13 cellular contexts compared by ENCODE assay signal in genomic region chr2:67917332-67918054, GRCh38.
DNase-seq lines count a peak whose midpoint lies in the region; FAIRE-seq and TF ChIP-seq lines count a peak whose summit lies in the region.
"Had no signal": no experiment of that assay in that cellular context is flagged by ENCODE, and none has a peak within 500 bp of the region (broad histone marks: within the 10 kb centered on the region; RNA-seq: fewer than 3 reads in every experiment).

No MANE protein-coding gene starts in this region.

- peak; percentile 34 for DNase-seq in 8988T
- peak; percentile 86 for DNase-seq in HS-27A (ENCODE audit: low read depth)
- DNase-seq in astrocyte of the hippocampus (ENCODE audit: low read depth, low spot score) = peak; percentile 59
- peak; percentile 70 for DNase-seq in iris pigment epithelial cell (ENCODE audit: low read depth)
- DNase-seq in COLO668 (lab: John Stamatoyannopoulos, UW; ENCODE audit: unreplicated experiment) = no peak
- DNase-seq in GM12892 (ENCODE audit: insufficient read length) = no peak
- no peak for DNase-seq in SIG-M5 (lab: John Stamatoyannopoulos, UW)
- DNase-seq in NCI-H82 (lab: John Stamatoyannopoulos, UW) = no peak
- DNase-seq: activated CD4-positive, alpha-beta T cell treated with anti-CD3 and anti-CD28 coated beads for 1 hour; activated gamma-delta T cell; NCI-H1048; stimulated activated CD8-positive, alpha-beta memory T cell treated with anti-CD3 and anti-CD28 coated beads, Interleukin-4, amount 100 ng/mL, for 48 hours had no signal

- TF ChIP-seq POLR2A in GM12892 (IDR thresholded peaks at IDR 0.05; ENCODE audit: low read depth, low read length) = no peak

- FAIRE-seq in GM12892 (lab: Jason Lieb, UNC) = no peak
- FAIRE-seq: A204.1 had no signal

Comparison
In these comparisons a context has a peak if more than half of its experiments do, and no peak if none do; other contexts are left out.
1. DNase-seq: peak in 8988T (single experiment), HS-27A (single experiment), astrocyte of the hippocampus (single experiment) and iris pigment epithelial cell (single experiment); none in COLO668 (single experiment), GM12892 (single experiment), SIG-M5 (single experiment) and NCI-H82 (single experiment).